22 cellular contexts compared by ENCODE assay signal in the genomic region with DNA sequence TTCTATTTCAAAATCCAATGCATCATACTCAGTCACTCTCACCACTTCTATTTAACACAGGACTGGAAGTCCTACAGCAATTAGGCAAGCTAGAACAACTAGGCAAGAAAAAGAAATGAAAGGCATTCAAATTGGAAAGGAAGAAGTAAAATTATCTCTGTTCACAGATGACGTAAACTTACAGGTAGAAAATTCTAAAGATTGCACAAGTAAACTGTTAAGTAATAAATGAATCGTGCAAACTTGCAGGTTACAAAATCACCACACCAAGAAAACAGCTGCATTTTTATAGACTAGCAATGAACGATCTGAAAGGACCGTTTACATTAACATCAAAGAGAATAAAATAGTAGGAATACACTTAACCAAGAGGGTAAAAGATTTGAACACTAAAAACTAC. TPM values are rescaled to one million over a fixed set of nuclear protein-coding genes. Genes with fewer than 3 reads are reported as not detected.
DNase-seq lines count a peak whose midpoint lies in the region; ATAC-seq and TF ChIP-seq lines count a peak whose summit lies in the region.
"Had no signal": no experiment of that assay in that cellular context is flagged by ENCODE, and none has a peak within 500 bp of the region (broad histone marks: within the 10 kb centered on the region; RNA-seq: fewer than 3 reads in every experiment).

No MANE protein-coding gene starts in this region.

- no TSS peak for BruUV-seq in mammary epithelial cell (replicated peaks; lab: Mats Ljungman, UMichigan)

- H3K36me3 ChIP-seq in mammary epithelial cell (ENCODE audit: insufficient read depth, low read length) (no peaks in the 10 kb centered on the region), neutrophil (no peaks in the 10 kb centered on the region)
- H3K36me3 ChIP-seq: BE2C; BLaER1 treated with 17β-estradiol and CSF1 and Interleukin-3, amounts not matched to agents 10 nM and 100 nM had no signal

- H3K27ac ChIP-seq in HL-60 (replicated peaks) (no peak overlapping the region), mammary epithelial cell (ENCODE audit: insufficient read depth, low read depth, low read length) (no peak overlapping the region), neutrophil (peak overlapping the region; percentile 75)
- H3K27ac ChIP-seq: A549; BLaER1 treated with 17β-estradiol and CSF1 and Interleukin-3, amounts not matched to agents 10 nM and 100 nM; GM23248 had no signal

- peak; percentile 9 for DNase-seq in SIG-M5 treated with dmso at 0.1 percent for 504 hours (lab: John Stamatoyannopoulos, UW; ENCODE audit: unreplicated experiment)
- no peak for DNase-seq in SIG-M5 (lab: John Stamatoyannopoulos, UW)
- peak; percentile 14 to 55 for DNase-seq in HL-60 (ENCODE audit: low read depth in 1 of 2, low spot score in 1 of 2)
- DNase-seq in mammary epithelial cell: peak; percentile 41
- no peak for DNase-seq in Right ventricle myocardium inferior (ENCODE audit: missing footprints)
- DNase-seq: 8988T; ACHN; AML-193; BE2C; CD4-positive, alpha-beta T cell; CD8-positive, alpha-beta memory T cell; DMS 273 treated with DMSO at 0.1 percent for 48 hours; DMS53; DMS79 treated with DMSO at 0.1 percent for 48 hours; GF-D8; GM23248; H7; HCEC 1CT had no signal

- H2AFZ ChIP-seq in mammary epithelial cell (ENCODE audit: low read depth, low read length): no peak overlapping the region
- H2AFZ ChIP-seq: GM23248 had no signal

- no peak for ATAC-seq in GM18519 (IDR thresholded peaks at IDR 0.05; ENCODE audit: low FRiP score, unreplicated experiment)
- ATAC-seq in Right ventricle myocardium inferior: no peak
- ATAC-seq: A549 had no signal

- in situ Hi-C loops in mammary epithelial cell (cut with MboI; ENCODE audit: low sequenced_read_pairs in 2 of 2): no loop called here

- H3K9me3 ChIP-seq in mammary epithelial cell (replicated peaks; ENCODE audit: insufficient read depth, low read length) (no peaks in the 10 kb centered on the region), neutrophil (no peaks in the 10 kb centered on the region)
- H3K9me3 ChIP-seq: A549; BE2C; BLaER1 treated with 17β-estradiol and CSF1 and Interleukin-3, amounts not matched to agents 10 nM and 100 nM had no signal

- 19% methylated on average over 4 of the region's 4 CpGs for WGBS in mammary epithelial cell (ENCODE audit: low coverage, missing lambda C conversion rate)

- TF ChIP-seq CTCF in HL-60 (IDR thresholded peaks at IDR 0.05; ENCODE audit: insufficient read depth, low read length): no peak
- TF ChIP-seq CTCF in mammary epithelial cell (conservative IDR thresholded peaks at IDR 0.05 in 1 of 2, IDR thresholded peaks at IDR 0.05 in 1 of 2; ENCODE audit: extremely low read depth in 1 of 2, insufficient read depth in 1 of 2, low read depth in 1 of 2, low read length in 2 of 2): no peak
- no peak for TF ChIP-seq CTCF in neutrophil (IDR thresholded peaks at IDR 0.05)

- CTCF ChIA-PET in mammary epithelial cell (lab: Charles Lee; ENCODE audit: low non-redundant PET): no interaction called here

- H3K4me2 ChIP-seq in mammary epithelial cell (ENCODE audit: insufficient read depth, low read depth, low read length): no peak overlapping the region
- H3K4me2 ChIP-seq: A549; BLaER1 treated with 17β-estradiol and CSF1 and Interleukin-3, amounts not matched to agents 10 nM and 100 nM had no signal

- intact Hi-C loops in mammary epithelial cell (cut with micrococcal nuclease) (no loop called here), Right ventricle myocardium inferior (cut with DNase I) (no loop called here)

- H4K20me1 ChIP-seq in mammary epithelial cell (ENCODE audit: insufficient read depth, low read length): no peaks in the 10 kb centered on the region
- H4K20me1 ChIP-seq: BLaER1 treated with 17β-estradiol and CSF1 and Interleukin-3, amounts not matched to agents 10 nM and 100 nM had no signal

- dilution Hi-C loops in mammary epithelial cell (cut with HindIII; ENCODE audit: low sequenced_read_pairs): no loop called here

- no peak overlapping the region for H3K4me3 ChIP-seq in HL-60 (replicated peaks; ENCODE audit: insufficient read depth, low read length)
- H3K4me3 ChIP-seq in mammary epithelial cell (replicated peaks in 1 of 3; ENCODE audit: insufficient read depth in 1 of 3, low read depth in 2 of 3, low read length in 3 of 3): no peak overlapping the region
- H3K4me3 ChIP-seq in neutrophil (ENCODE audit: low read depth in 1 of 2, low read length in 1 of 2): peak overlapping the region in 1 of 2 experiments; percentile 22
- H3K4me3 ChIP-seq: A549; BLaER1 treated with 17β-estradiol and CSF1 and Interleukin-3, amounts not matched to agents 10 nM and 100 nM; GM23248 had no signal

- H3K27me3 ChIP-seq in HL-60 (ENCODE audit: insufficient read depth, poor library complexity, severe bottlenecking) (no peaks in the 10 kb centered on the region), mammary epithelial cell (ENCODE audit: insufficient read depth, low read length) (no peaks in the 10 kb centered on the region), neutrophil (no peaks in the 10 kb centered on the region)
- H3K27me3 ChIP-seq: BE2C; BLaER1 treated with 17β-estradiol and CSF1 and Interleukin-3, amounts not matched to agents 10 nM and 100 nM had no signal

- H3K9ac ChIP-seq in mammary epithelial cell (ENCODE audit: insufficient read depth, low read length): no peak overlapping the region
- H3K9ac ChIP-seq: BLaER1 treated with 17β-estradiol and CSF1 and Interleukin-3, amounts not matched to agents 10 nM and 100 nM; GM23248 had no signal

- peaks cover 12% of the 10 kb centered on the region for H3K4me1 ChIP-seq in mammary epithelial cell (ENCODE audit: insufficient read depth, low read length)
- H3K4me1 ChIP-seq in neutrophil (ENCODE audit: control insufficient read depth in 1 of 2, insufficient read depth in 1 of 2, low read depth in 1 of 2, low read length in 1 of 2): peaks cover 33 to 53% of the 10 kb centered on the region in 2 experiments
- H3K4me1 ChIP-seq: A549, BE2C had no signal

- no peaks in the 10 kb centered on the region for H3K79me2 ChIP-seq in mammary epithelial cell (ENCODE audit: insufficient read depth, low read length)

RNA-seq across cellular contexts. Expression of a gene that starts 36.2 kb away (rescaled TPM):
- 10 to 100 TPM; 12.4 to 17.0 TPM for total RNA-seq in mammary epithelial cell
- 2.9 TPM for polyA plus RNA-seq in mammary epithelial cell
- polyA minus RNA-seq in mammary epithelial cell: 0.26 TPM
- 1.9 TPM for total RNA-seq in Right ventricle myocardium inferior

Comparison
In these comparisons a context has a peak if more than half of its experiments do, and no peak if none do; other contexts are left out.
1. DNase-seq: peak in SIG-M5 treated with dmso at 0.1 percent for 504 hours (single experiment), HL-60 (2 of 2) and mammary epithelial cell (single experiment); none in SIG-M5 (single experiment) and Right ventricle myocardium inferior (single experiment).